16 cellular contexts compared by ENCODE assay signal in genomic region chr3:132444333-132444732, GRCh38. TPM values are rescaled to one million over a fixed set of nuclear protein-coding genes. Genes with fewer than 3 reads are reported as not detected.
DNase-seq lines count a peak whose midpoint lies in the region; ATAC-seq, FAIRE-seq and TF ChIP-seq lines count a peak whose summit lies in the region.
"Had no signal": no experiment of that assay in that cellular context is flagged by ENCODE, and none has a peak within 500 bp of the region (broad histone marks: within the 10 kb centered on the region; RNA-seq: fewer than 3 reads in every experiment).

No MANE protein-coding gene starts in this region.

- peak overlapping the region; percentile 95 for H2BK120ac ChIP-seq in IMR-90 (ENCODE audit: low read depth, low read length)

- ATAC-seq in IMR-90 (ENCODE audit: low read depth) (peak; percentile 84), K562 (no peak), HepG2 (no peak)
- ATAC-seq: activated CD4-positive, CD25-positive, alpha-beta regulatory T cell treated with anti-CD3 and anti-CD28 coated beads, Interleukin-2, amount 50 U/mL, for 24 hours; activated CD8-positive, alpha-beta memory T cell treated with anti-CD3 and anti-CD28 coated beads, Interleukin-2, amount 10 ng/mL, durations not matched to agents 7 days and 5 days; lower lobe of right lung; naive thymus-derived CD4-positive, alpha-beta T cell; stimulated activated memory B cell treated with anti-CD40 and anti-IgM and Interleukin-4, amounts not matched to agents 10 μg/mL and 1 μg/mL and 100 μg/mL, for 72 hours had no signal

- H2AK5ac ChIP-seq in IMR-90 (ENCODE audit: low read depth, low read length) = peak overlapping the region; percentile 96

- H3K27me3 ChIP-seq in AG04450 (ENCODE audit: control insufficient read depth, insufficient read depth, low read length) (no peaks in the 10 kb centered on the region), IMR-90 (ENCODE audit: control insufficient read depth, insufficient read depth, low read length) (no peaks in the 10 kb centered on the region), K562 (ENCODE audit: control insufficient read depth in 2 of 2, insufficient read depth in 2 of 2, low read length in 2 of 2) (no peaks in the 10 kb centered on the region), HepG2 (ENCODE audit: control insufficient read depth in 1 of 2, insufficient read depth in 2 of 2, low read length in 2 of 2) (no peaks in the 10 kb centered on the region)

- H3K9me1 ChIP-seq in IMR-90 (ENCODE audit: insufficient read depth, low read length) (peaks cover 7% of the 10 kb centered on the region; the same call in 1 of the 2 replicates), K562 (ENCODE audit: control insufficient read depth, insufficient read depth, low read length) (no peaks in the 10 kb centered on the region)

- H3K79me2 ChIP-seq in K562 (ENCODE audit: control insufficient read depth, insufficient read depth, low read length) = no peaks in the 10 kb centered on the region; the same call in 2 of the 3 replicates
- H3K79me2 ChIP-seq in HepG2 (ENCODE audit: insufficient read depth, low read length) = no peaks in the 10 kb centered on the region

- H3K4me3 ChIP-seq in AG04450 (ENCODE audit: low read depth, low read length) = no peak overlapping the region
- no peak overlapping the region for H3K4me3 ChIP-seq in IMR-90 (ENCODE audit: insufficient read depth, low read depth, low read length)
- no peak overlapping the region for H3K4me3 ChIP-seq in K562
- H3K4me3 ChIP-seq in HepG2 (replicated peaks in 1 of 3; ENCODE audit: insufficient read depth in 1 of 3, low read depth in 2 of 3, low read length in 3 of 3) = no peak overlapping the region
- H3K4me3 ChIP-seq: lower lobe of right lung, prostate gland had no signal

- H3K56ac ChIP-seq in IMR-90 (ENCODE audit: extremely low read depth, insufficient read depth, low read length) = peak overlapping the region; percentile 47; the same call in 1 of the 2 replicates

- DNase-seq in AG04450 (ENCODE audit: low read depth, low spot score) (no peak), IMR-90 (peak; percentile 45), K562 (ENCODE audit: extremely low read depth in 1 of 4, low spot score in 3 of 4) (no peak), mesothelial cell of epicardium (ENCODE audit: low spot score in 2 of 2, unreplicated experiment in 2 of 2) (no peak), HepG2 (ENCODE audit: low spot score) (no peak), UCSD-AML1 (lab: John Stamatoyannopoulos, UW; ENCODE audit: unreplicated experiment) (no peak), OCI-M1 (lab: John Stamatoyannopoulos, UW) (no peak), Ammon's horn (ENCODE audit: low spot score) (no peak)
- DNase-seq: activated CD8-positive, alpha-beta memory T cell treated with anti-CD3 and anti-CD28 coated beads, Interleukin-2, amount 10 ng/mL, durations not matched to agents 7 days and 5 days; lower lobe of right lung; naive thymus-derived CD4-positive, alpha-beta T cell; NCI-H2081; NCI-H510A treated with DMSO at 0.1 percent for 48 hours had no signal

- H3K4me2 ChIP-seq in IMR-90 (ENCODE audit: low read depth, low read length) = peak overlapping the region; percentile 74; the same call in 1 of the 2 replicates
- no peak overlapping the region for H3K4me2 ChIP-seq in K562 (ENCODE audit: insufficient read depth, low read length)
- no peak overlapping the region for H3K4me2 ChIP-seq in HepG2 (ENCODE audit: low read depth, low read length)

- H3K27ac ChIP-seq in AG04450 (ENCODE audit: low read depth, low read length) (peak overlapping the region; percentile 13), IMR-90 (ENCODE audit: insufficient read depth, low read length) (peak overlapping the region; percentile 96; the same call in 1 of the 2 replicates), K562 (ENCODE audit: extremely low read depth, low read depth, low read length) (no peak overlapping the region), HepG2 (ENCODE audit: extremely low read length, insufficient read depth, low read length) (no peak overlapping the region)
- H3K27ac ChIP-seq: lower lobe of right lung, prostate gland had no signal

- CTCF ChIA-PET in AG04450 (lab: Charles Lee) = no interaction called here
- CTCF ChIA-PET in IMR-90 (lab: Yijun Ruan, JAX) = no interaction called here
- CTCF ChIA-PET in K562 (lab: Yijun Ruan, JAX; ENCODE audit: low intra/inter-chr PET ratio) = no interaction called here
- CTCF ChIA-PET in HepG2 (lab: Yijun Ruan, JAX; ENCODE audit: low intra/inter-chr PET ratio, low total read pairs) = no interaction called here

- H3K23ac ChIP-seq in IMR-90 (ENCODE audit: low read depth, low read length) = peak overlapping the region; percentile 92; the same call in 1 of the 2 replicates

- in situ Hi-C loops in IMR-90 (cut with MboI; ENCODE audit: low sequenced_read_pairs) = loop anchor here (25.0 kb wide), 2 partner anchors 843 to 1482 kb away; no protein-coding TSS in a partner anchor
- in situ Hi-C loops in K562 (cut with MboI) = no loop called here
- in situ Hi-C loops in HepG2 (cut with HindIII; ENCODE audit: extremely low pct_ligation_motif_present, low pct_unique_long_range_greater_than_20kb) = no loop called here

- BruUV-seq in IMR-90 (replicated peaks; lab: Mats Ljungman, UMichigan) (no TSS peak), K562 (replicated peaks; lab: Mats Ljungman, UMichigan) (no TSS peak), HepG2 (replicated peaks; lab: Mats Ljungman, UMichigan) (no TSS peak)

- FAIRE-seq in K562 (lab: Jason Lieb, UNC) (peak; percentile 19), HepG2 (lab: Jason Lieb, UNC) (no peak)

- TF ChIP-seq CTCF in AG04450 (IDR thresholded peaks at IDR 0.05; ENCODE audit: low read depth, low read length) (no peak), IMR-90 (conservative IDR thresholded peaks at IDR 0.05; ENCODE audit: low read depth, low read length) (no peak), K562 (IDR thresholded peaks at IDR 0.05 in 2 of 3, conservative IDR thresholded peaks at IDR 0.05 in 1 of 3; ENCODE audit: insufficient read depth in 2 of 3, low read depth in 1 of 3, low read length in 3 of 3) (no peak), mesothelial cell of epicardium (IDR thresholded peaks at IDR 0.05; ENCODE audit: unreplicated experiment) (no peak), HepG2 (CRISPR knock-in tag; IDR thresholded peaks at IDR 0.05) (no peak)

- H3K9me3 ChIP-seq in AG04450 (ENCODE audit: control insufficient read depth, insufficient read depth, low read length) = peaks cover 3% of the 10 kb centered on the region; the same call in 1 of the 2 replicates
- no peaks in the 10 kb centered on the region for H3K9me3 ChIP-seq in IMR-90 (ENCODE audit: control insufficient read depth, insufficient read depth, low read length)
- H3K9me3 ChIP-seq in K562 (replicated peaks; ENCODE audit: control insufficient read depth, insufficient read depth, low read depth, low read length) = no peaks in the 10 kb centered on the region
- no peaks in the 10 kb centered on the region for H3K9me3 ChIP-seq in HepG2 (ENCODE audit: low read length)
- H3K9me3 ChIP-seq: lower lobe of right lung, prostate gland had no signal

- TF ChIP-seq EP300 in K562 (IDR thresholded peaks at IDR 0.05; ENCODE audit: low read length) (no peak), HepG2 (IDR thresholded peaks at IDR 0.05; ENCODE audit: low read depth in 2 of 2, low read length in 2 of 2) (no peak), HepG2 (CRISPR knock-in tag; IDR thresholded peaks at IDR 0.05; ENCODE audit: borderline replicate concordance) (no peak)

- H4K91ac ChIP-seq in IMR-90 (ENCODE audit: insufficient read depth, low read depth, low read length) = peak overlapping the region; percentile 88

- H3K18ac ChIP-seq in IMR-90 (ENCODE audit: low read depth, low read length) = peak overlapping the region; percentile 90

- no peak overlapping the region for H2AFZ ChIP-seq in IMR-90 (replicated peaks; ENCODE audit: low read length, poor library complexity)
- no peak overlapping the region for H2AFZ ChIP-seq in K562 (ENCODE audit: low read depth, low read length)
- H2AFZ ChIP-seq in HepG2 (ENCODE audit: low read length) = no peak overlapping the region

- peaks cover 17% of the 10 kb centered on the region for H3K4me1 Mint-ChIP-seq in mesothelial cell of epicardium

- TF ChIP-seq RAD21 in IMR-90 (IDR thresholded peaks at IDR 0.05; ENCODE audit: low read length) (no peak), K562 (CRISPR knock-in tag; conservative IDR thresholded peaks at IDR 0.05 in 1 of 2, IDR thresholded peaks at IDR 0.05 in 1 of 2) (no peak), HepG2 (CRISPR knock-in tag; IDR thresholded peaks at IDR 0.05) (no peak)

- H3K36me3 ChIP-seq in IMR-90 (ENCODE audit: control insufficient read depth, insufficient read depth, low read length) (peaks cover 2% of the 10 kb centered on the region; the same call in 1 of the 2 replicates), K562 (ENCODE audit: control insufficient read depth, insufficient read depth, low read length) (no peaks in the 10 kb centered on the region), HepG2 (replicated peaks in 1 of 2; ENCODE audit: control insufficient read depth in 1 of 2, insufficient read depth in 2 of 2, low read length in 2 of 2) (peaks cover 0 to 7% of the 10 kb centered on the region in 2 experiments; a peak in 1 of 5 replicates)
- H3K36me3 ChIP-seq: lower lobe of right lung, prostate gland had no signal

- no peak for TF ChIP-seq POLR2A in IMR-90 (IDR thresholded peaks at IDR 0.05; ENCODE audit: low read depth, low read length)
- no peak for TF ChIP-seq POLR2A in K562 (conservative IDR thresholded peaks at IDR 0.05)
- no peak for TF ChIP-seq POLR2A in HepG2 (IDR thresholded peaks at IDR 0.05; ENCODE audit: insufficient read depth in 1 of 2, low read depth in 2 of 2, low read length in 2 of 2)

- H4K20me1 ChIP-seq in IMR-90 (ENCODE audit: insufficient read depth, low read length) (no peaks in the 10 kb centered on the region), K562 (replicated peaks; ENCODE audit: control insufficient read depth, insufficient read depth, low read length) (no peaks in the 10 kb centered on the region), HepG2 (ENCODE audit: insufficient read depth, low read length) (no peaks in the 10 kb centered on the region)

- H3K9ac ChIP-seq in IMR-90 (ENCODE audit: low read depth, low read length) (no peak overlapping the region), K562 (ENCODE audit: insufficient read depth in 1 of 2, low read depth in 2 of 2, low read length in 2 of 2) (no peak overlapping the region), HepG2 (ENCODE audit: insufficient read depth, low read depth, low read length) (no peak overlapping the region)

- dilution Hi-C loops in IMR-90 (cut with HindIII; ENCODE audit: low sequenced_read_pairs, unreplicated experiment) = no loop called here

- no peak overlapping the region for H2AK9ac ChIP-seq in IMR-90 (replicated peaks; ENCODE audit: low read depth, low read length, poor library complexity)

- H3K9me3 Mint-ChIP-seq in mesothelial cell of epicardium = peaks cover 4% of the 10 kb centered on the region
- H3K9me3 Mint-ChIP-seq: naive thymus-derived CD4-positive, alpha-beta T cell; stimulated activated memory B cell treated with anti-CD40 and anti-IgM and Interleukin-4, amounts not matched to agents 10 μg/mL and 1 μg/mL and 100 μg/mL, for 72 hours had no signal

- no peak overlapping the region for H4K5ac ChIP-seq in IMR-90 (ENCODE audit: low read depth, low read length)

- H2BK15ac ChIP-seq in IMR-90 (ENCODE audit: low read depth, low read length) = peak overlapping the region; percentile 80; the same call in 1 of the 3 replicates

- intact Hi-C loops in IMR-90 (cut with micrococcal nuclease) = no loop called here
- intact Hi-C loops in K562 (cut with micrococcal nuclease) = no loop called here
- intact Hi-C loops in HepG2 (cut with micrococcal nuclease; ENCODE audit: unreplicated experiment) = no loop called here

- POLR2A ChIA-PET in AG04450 (lab: Yijun Ruan, JAX) (no interaction called here), IMR-90 (lab: Charles Lee; ENCODE audit: unreplicated experiment) (no interaction called here), K562 (lab: Yijun Ruan, JAX) (no interaction called here), HepG2 (lab: Yijun Ruan, JAX) (no interaction called here)

- H4K8ac ChIP-seq in IMR-90 (ENCODE audit: low read depth in 2 of 2, low read length in 2 of 2) = peak overlapping the region; percentile 67 to 86; a peak in 3 of 4 replicates

- H3K14ac ChIP-seq in IMR-90 (replicated peaks; ENCODE audit: low read depth, low read length) = peak overlapping the region; percentile 67

- H3K4me1 ChIP-seq in IMR-90 (ENCODE audit: control insufficient read depth, insufficient read depth, low read length) (peaks cover 13% of the 10 kb centered on the region), K562 (replicated peaks in 1 of 2; ENCODE audit: control insufficient read depth in 2 of 2, insufficient read depth in 2 of 2, low read length in 2 of 2) (no peaks in the 10 kb centered on the region), HepG2 (ENCODE audit: insufficient read depth, low read length) (no peaks in the 10 kb centered on the region)

- H3K4ac ChIP-seq in IMR-90 (ENCODE audit: low read depth, low read length) = peak overlapping the region; percentile 93

- no peak overlapping the region for H3K4me3 Mint-ChIP-seq in mesothelial cell of epicardium
- H3K4me3 Mint-ChIP-seq: activated CD8-positive, alpha-beta memory T cell treated with anti-CD3 and anti-CD28 coated beads, Interleukin-2, amount 10 ng/mL, durations not matched to agents 7 days and 5 days; naive thymus-derived CD4-positive, alpha-beta T cell; stimulated activated memory B cell treated with anti-CD40 and anti-IgM and Interleukin-4, amounts not matched to agents 10 μg/mL and 1 μg/mL and 100 μg/mL, for 72 hours had no signal

- H3K79me1 ChIP-seq in IMR-90 (ENCODE audit: low read depth in 1 of 2, low read length in 2 of 2) = peaks cover 29 to 47% of the 10 kb centered on the region in 2 experiments

- H2BK20ac ChIP-seq in IMR-90 (ENCODE audit: low read depth, low read length) = peak overlapping the region; percentile 93

- H3K27me3 Mint-ChIP-seq in mesothelial cell of epicardium (ENCODE audit: low read depth) = no peaks in the 10 kb centered on the region
- H3K27me3 Mint-ChIP-seq: activated CD8-positive, alpha-beta memory T cell treated with anti-CD3 and anti-CD28 coated beads, Interleukin-2, amount 10 ng/mL, durations not matched to agents 7 days and 5 days; naive thymus-derived CD4-positive, alpha-beta T cell; stimulated activated memory B cell treated with anti-CD40 and anti-IgM and Interleukin-4, amounts not matched to agents 10 μg/mL and 1 μg/mL and 100 μg/mL, for 72 hours had no signal

- H2BK5ac ChIP-seq in IMR-90 (ENCODE audit: low read depth, low read length, poor library complexity, severe bottlenecking) = peak overlapping the region; percentile 90

- H3K27ac Mint-ChIP-seq in mesothelial cell of epicardium = peak overlapping the region; percentile 73
- H3K27ac Mint-ChIP-seq: activated CD8-positive, alpha-beta memory T cell treated with anti-CD3 and anti-CD28 coated beads, Interleukin-2, amount 10 ng/mL, durations not matched to agents 7 days and 5 days; stimulated activated memory B cell treated with anti-CD40 and anti-IgM and Interleukin-4, amounts not matched to agents 10 μg/mL and 1 μg/mL and 100 μg/mL, for 72 hours had no signal

- peaks cover 9% of the 10 kb centered on the region for H3K36me3 Mint-ChIP-seq in mesothelial cell of epicardium

RNA-seq across cellular contexts. Expression of gene DNAJC13, which starts 27.0 kb away (rescaled TPM):
- polyA plus RNA-seq in AG04450 (2011; rRNA removed) (37.5 and 50.5 TPM in 2 replicates), IMR-90 (2012; rRNA removed) (13.7 and 16.4 TPM in 2 replicates), K562 (2011; rRNA removed) (8.4 and 10.2 TPM in 2 replicates), K562 (2014; fragmentation: Illumina TruSeq; extraction: Trizol) (8.4 and 11.6 TPM in 2 replicates), K562 (2014; fragmentation: Nextera tagmentation; extraction: Ambion mirVana) (1 to 10 TPM; 2.9 to 3.7 TPM), K562 (2014; rRNA removed) (5.8 and 6.4 TPM in 2 replicates), HepG2 (2011; rRNA removed) (7.6 and 9.1 TPM in 2 replicates)
- polyA minus RNA-seq in AG04450 (2011; rRNA and poly(A)+ RNA removed) = 49.0 and 86.8 TPM in 2 replicates
- total RNA-seq in IMR-90 (2012; rRNA removed) (48.6 and 67.8 TPM in 2 replicates), K562 (2014; rRNA removed) (7.9 and 8.3 TPM in 2 replicates), K562 (2014; rRNA removed; fragmentation: Illumina TruSeq; extraction: Trizol) (12.1 and 12.4 TPM in 2 replicates), K562 (2015; rRNA removed; fragmentation: Illumina TruSeq; extraction: Trizol) (14.5 and 17.1 TPM in 2 replicates), K562 (2021) (9.7 and 10.6 TPM in 2 replicates), mesothelial cell of epicardium (34.2 to 37.8 TPM (median 37.6 TPM) in 3 replicates), HepG2 (2016; rRNA removed; fragmentation: Illumina TruSeq; extraction: Trizol) (26.2 and 37.5 TPM in 2 replicates)
- 2.6 and 3.2 TPM in 2 replicates for polyA plus RNA-seq in IMR-90 (2012; cell fraction: cytosol; rRNA removed)
- polyA plus RNA-seq in IMR-90 (2012; cell fraction: nucleus; rRNA removed; ENCODE audit: low replicate concordance) = 3.4 and 28.1 TPM in 2 replicates
- total RNA-seq in K562 (2011; cell fraction: chromatin; rRNA removed; ENCODE audit: low replicate concordance) = 8.9 and 54.1 TPM in 2 replicates
- 5.3 and 11.8 TPM in 2 replicates for total RNA-seq in K562 (2011; cell fraction: nucleolus; rRNA removed)
- total RNA-seq in K562 (2011; cell fraction: nucleoplasm; rRNA removed) = 12.7 and 16.7 TPM in 2 replicates
- polyA plus RNA-seq in K562 (2011; cell fraction: cytosol; rRNA removed) = 2.4 and 3.8 TPM in 2 replicates
- polyA plus RNA-seq in K562 (2011; cell fraction: nucleus; rRNA removed) = 7.7 and 12.3 TPM in 2 replicates
- 5.6 and 6.2 TPM in 2 replicates for polyA plus RNA-seq in K562 (2012)
- 28.7 and 31.0 TPM in 2 replicates for polyA minus RNA-seq in K562 (2011; rRNA and poly(A)+ RNA removed)
- polyA minus RNA-seq in K562 (2011; cell fraction: cytosol; rRNA and poly(A)+ RNA removed) = 7.0 and 17.2 TPM in 2 replicates
- polyA minus RNA-seq in K562 (2011; cell fraction: nucleus; rRNA and poly(A)+ RNA removed) = 17.0 and 34.4 TPM in 2 replicates
- total RNA-seq in HepG2 (2016; cell fraction: cytosol; rRNA removed; fragmentation: Illumina TruSeq; extraction: Trizol; ENCODE audit: low read depth) = 3.7 and 4.5 TPM in 2 replicates
- 25.0 and 35.2 TPM in 2 replicates for total RNA-seq in HepG2 (2016; cell fraction: insoluble cytoplasmic fraction; rRNA removed; fragmentation: Illumina TruSeq; extraction: Trizol)
- total RNA-seq in HepG2 (2016; cell fraction: membrane; rRNA removed; fragmentation: Illumina TruSeq; extraction: Trizol) = 9.6 and 10.3 TPM in 2 replicates
- 34.1 and 42.6 TPM in 2 replicates for total RNA-seq in HepG2 (2016; cell fraction: nucleus; rRNA removed; fragmentation: Illumina TruSeq; extraction: Trizol)
- polyA plus RNA-seq in HepG2 (2011; cell fraction: cytosol; rRNA removed) = 4.1 and 5.3 TPM in 2 replicates
- 11.6 and 12.8 TPM in 2 replicates for polyA plus RNA-seq in HepG2 (2011; cell fraction: nucleus; rRNA removed)
- 6.9 and 9.3 TPM in 2 replicates for polyA plus RNA-seq in HepG2 (2012)
- 1.3 and 1.4 TPM in 2 replicates for polyA plus RNA-seq in HepG2 (2016; cell fraction: cytosol; fragmentation: Illumina TruSeq; extraction: Trizol; ENCODE audit: low read depth)
- 25.2 and 28.2 TPM in 2 replicates for polyA plus RNA-seq in HepG2 (2016; cell fraction: insoluble cytoplasmic fraction; fragmentation: Illumina TruSeq; extraction: Trizol; ENCODE audit: low read depth)
- 4.6 and 4.8 TPM in 2 replicates for polyA plus RNA-seq in HepG2 (2016; cell fraction: membrane; fragmentation: Illumina TruSeq; extraction: Trizol; ENCODE audit: low read depth)
- polyA plus RNA-seq in HepG2 (2016; cell fraction: nucleus; fragmentation: Illumina TruSeq; extraction: Trizol; ENCODE audit: insufficient read depth, low read depth) = 18.3 and 22.7 TPM in 2 replicates
- polyA minus RNA-seq in HepG2 (2011; rRNA and poly(A)+ RNA removed; ENCODE audit: low replicate concordance) = 10.6 and 24.2 TPM in 2 replicates
- 15.5 and 18.0 TPM in 2 replicates for polyA minus RNA-seq in HepG2 (2011; cell fraction: cytosol; rRNA and poly(A)+ RNA removed)
- polyA minus RNA-seq in HepG2 (2011; cell fraction: nucleus; rRNA and poly(A)+ RNA removed) = 70.9 and 81.6 TPM in 2 replicates

Comparison
In these comparisons a context has a peak if more than half of its experiments do, and no peak if none do; other contexts are left out.
1. H3K27ac ChIP-seq: peak in AG04450 (single experiment) and IMR-90 (single experiment); none in K562 (single experiment) and HepG2 (single experiment).